ENCODE assay signal across 26 cellular contexts in genomic region chr13:75443356-75443958, GRCh38. TPM values are rescaled to one million over a fixed set of nuclear protein-coding genes. Genes with fewer than 3 reads are reported as not detected.
DNase-seq lines count a peak whose midpoint lies in the region; ATAC-seq, FAIRE-seq and TF ChIP-seq lines count a peak whose summit lies in the region.
"Had no signal": no experiment of that assay in that cellular context is flagged by ENCODE, and none has a peak within 500 bp of the region (broad histone marks: within the 10 kb centered on the region; RNA-seq: fewer than 3 reads in every experiment).

No MANE protein-coding gene starts in this region.

- peak in 2 of 4 donors; percentile 26 to 36 for ATAC-seq in heart left ventricle
- ATAC-seq in Right ventricle myocardium inferior = no peak
- no peak for ATAC-seq in GM19397 (IDR thresholded peaks at IDR 0.05; ENCODE audit: unreplicated experiment)
- ATAC-seq: gastroesophageal sphincter; stimulated activated naive CD8-positive, alpha-beta T cell treated with anti-CD3 and anti-CD28 coated beads, Interleukin-15, amount 100 ng/mL, for 72 hours; T-helper 17 cell had no signal

- H4K91ac ChIP-seq in mesenchymal stem cell (ENCODE audit: low read length) = no peak overlapping the region

- H3K18ac ChIP-seq in mesenchymal stem cell (ENCODE audit: low read depth in 1 of 2, low read length in 2 of 2) = no peak overlapping the region

- intact Hi-C loops in heart left ventricle (cut with DNase I) = loop anchor here in 2 of 10 donors (5.0 kb wide), 2 partner anchors 34 to 36 kb away; no protein-coding TSS in a partner anchor
- intact Hi-C loops in Right ventricle myocardium inferior (cut with DNase I) = loop anchor here (5.0 kb wide), 1 partner anchor 36 kb away; no protein-coding TSS in a partner anchor

- 44 to 57% (median 51%) methylated on average over 8 of the region's 8 CpGs for WGBS in heart left ventricle, 4 donors
- whole genome bisulfite sequencing in mesenchymal stem cell = 78% methylated on average over 6 of the region's 8 CpGs
- WGBS in small intestine, 3 donors = 22 to 60% (median 34%) methylated on average over 8 of the region's 8 CpGs
- WGBS in tibial nerve, 2 donors = 87 to 88% methylated on average over 8 of the region's 8 CpGs

- H2BK12ac ChIP-seq in mesenchymal stem cell (ENCODE audit: low read length in 2 of 2) = no peak overlapping the region

- H3K4me1 ChIP-seq in heart left ventricle = peaks cover 0 to 66% (median 30%) of the 10 kb centered on the region in 12 donors
- H3K4me1 ChIP-seq in mesenchymal stem cell (ENCODE audit: control insufficient read depth, insufficient read depth, low read depth, low read length) = no peaks in the 10 kb centered on the region
- H3K4me1 ChIP-seq in small intestine (ENCODE audit: control insufficient read depth in 2 of 2, insufficient read depth in 1 of 2, low read depth in 1 of 2, low read length in 1 of 2) = peaks cover 0 to 1% of the 10 kb centered on the region in 2 donors
- peaks cover 0 to 30% (median 0%) of the 10 kb centered on the region in 4 donors for H3K4me1 ChIP-seq in tibial nerve
- H3K4me1 ChIP-seq: prostate gland had no signal

- no peak for TF ChIP-seq EP300 in tibial nerve (IDR thresholded peaks at IDR 0.05)

- no peak overlapping the region for H3K14ac ChIP-seq in mesenchymal stem cell (ENCODE audit: low read length in 2 of 2)

- H2BK120ac ChIP-seq in mesenchymal stem cell (ENCODE audit: low read depth, low read length) = no peak overlapping the region

- no peak for TF ChIP-seq POLR2A in heart left ventricle (IDR thresholded peaks at IDR 0.05)
- no peak for TF ChIP-seq POLR2A in tibial nerve (IDR thresholded peaks at IDR 0.05)

- H2BK5ac ChIP-seq in mesenchymal stem cell (ENCODE audit: low read depth, low read length, poor library complexity, severe bottlenecking) = no peak overlapping the region

- H3K79me1 ChIP-seq in mesenchymal stem cell (replicated peaks; ENCODE audit: low read length, poor library complexity, severe bottlenecking) = peaks cover 10% of the 10 kb centered on the region

- H3K27me3 ChIP-seq in heart left ventricle (no peaks in the 10 kb centered on the region), mesenchymal stem cell (ENCODE audit: control insufficient read depth in 1 of 2, insufficient read depth in 1 of 2, low read length in 2 of 2) (no peaks in the 10 kb centered on the region), small intestine (ENCODE audit: control insufficient read depth in 2 of 2, insufficient read depth in 2 of 2, low read length in 2 of 2) (no peaks in the 10 kb centered on the region), tibial nerve (no peaks in the 10 kb centered on the region)
- H3K27me3 ChIP-seq: esophagus squamous epithelium, gastroesophageal sphincter had no signal

- no peak overlapping the region for H3K23ac ChIP-seq in mesenchymal stem cell (ENCODE audit: low read length in 2 of 2)

- no peak overlapping the region for H3K9ac ChIP-seq in mesenchymal stem cell (ENCODE audit: low read length)
- H3K9ac ChIP-seq: SK-N-SH had no signal

- peak overlapping the region; percentile 11 to 87 (median 74) for H3K27ac ChIP-seq in heart left ventricle
- H3K27ac ChIP-seq in mesenchymal stem cell (ENCODE audit: low read length, poor library complexity, severe bottlenecking) = no peak overlapping the region
- H3K27ac ChIP-seq in small intestine (ENCODE audit: low read depth in 1 of 2, low read length in 1 of 2) = no peak overlapping the region
- H3K27ac ChIP-seq in tibial nerve = no peak overlapping the region
- H3K27ac ChIP-seq: esophagus squamous epithelium, gastroesophageal sphincter, prostate gland, RWPE1 had no signal

- peak overlapping the region; percentile 7 for H4K8ac ChIP-seq in mesenchymal stem cell (ENCODE audit: low read length)

- no peak for FAIRE-seq in small intestine (lab: Jason Lieb, UNC)

- H3K9me3 ChIP-seq in heart left ventricle (peaks cover 0 to 7% (median 0%) of the 10 kb centered on the region in 12 donors), mesenchymal stem cell (ENCODE audit: control insufficient read depth, low read length) (no peaks in the 10 kb centered on the region), small intestine (ENCODE audit: control insufficient read depth, low read depth) (no peaks in the 10 kb centered on the region), tibial nerve (no peaks in the 10 kb centered on the region)
- H3K9me3 ChIP-seq: esophagus squamous epithelium, gastroesophageal sphincter, prostate gland, SK-N-SH had no signal

- no peak overlapping the region for H2BK15ac ChIP-seq in mesenchymal stem cell (ENCODE audit: low read depth, poor library complexity, severe bottlenecking)

- H3K36me3 ChIP-seq in heart left ventricle (no peaks in the 10 kb centered on the region), mesenchymal stem cell (ENCODE audit: control insufficient read depth in 1 of 2, insufficient read depth in 2 of 2, low read depth in 1 of 2, low read length in 2 of 2) (no peaks in the 10 kb centered on the region), small intestine (ENCODE audit: control insufficient read depth in 2 of 2, insufficient read depth in 2 of 2, low read length in 2 of 2) (no peaks in the 10 kb centered on the region), tibial nerve (no peaks in the 10 kb centered on the region)
- H3K36me3 ChIP-seq: esophagus squamous epithelium, gastroesophageal sphincter, prostate gland had no signal

- no peak for TF ChIP-seq CTCF in heart left ventricle (IDR thresholded peaks at IDR 0.05)
- no peak for TF ChIP-seq CTCF in tibial nerve (IDR thresholded peaks at IDR 0.05)

- H3K4me3 ChIP-seq in heart left ventricle (peak overlapping the region in 1 of 12 donors; percentile 2), mesenchymal stem cell (ENCODE audit: insufficient read depth in 1 of 2, low read depth in 1 of 2, low read length in 2 of 2) (no peak overlapping the region), small intestine (ENCODE audit: low read depth in 1 of 2, low read length in 2 of 2) (no peak overlapping the region), tibial nerve (no peak overlapping the region)
- H3K4me3 ChIP-seq: esophagus squamous epithelium, gastroesophageal sphincter, prostate gland, smooth muscle cell had no signal

- no peak overlapping the region for H2AFZ ChIP-seq in mesenchymal stem cell (ENCODE audit: low read depth, low read length)

- peak overlapping the region; percentile 14 for H3K4me2 ChIP-seq in mesenchymal stem cell (ENCODE audit: low read length, poor library complexity, severe bottlenecking)
- H3K4me2 ChIP-seq: SK-N-SH, smooth muscle cell had no signal

- no peak overlapping the region for H3K4ac ChIP-seq in mesenchymal stem cell (ENCODE audit: low read depth in 1 of 2, low read length in 2 of 2)

- no peak for DNase-seq in heart left ventricle
- DNase-seq in Right ventricle myocardium inferior (ENCODE audit: missing footprints) = no peak
- peak; percentile 19 for DNase-seq in glomerular visceral epithelial cell (ENCODE audit: extremely low spot score)
- DNase-seq in mesenchymal stem cell = no peak
- DNase-seq in small intestine = peak; percentile 19
- no peak for DNase-seq in tibial nerve (ENCODE audit: low spot score in 2 of 2)
- DNase-seq in HT-29 (ENCODE audit: low spot score) = no peak
- DNase-seq: 8988T; activated CD4-positive, alpha-beta memory T cell treated with anti-CD3 and anti-CD28 coated beads, Interleukin-2, amount 10 ng/mL, durations not matched to agents 7 days and 5 days; activated CD4-positive, alpha-beta T cell treated with anti-CD3 and anti-CD28 coated beads for 1 hour; caudate nucleus; esophagus squamous epithelium; NCI-H1105 treated with DMSO at 0.1 percent for 48 hours; NCI-H2029 treated with DMSO at 0.1 percent for 48 hours; NCI-H345; NCI-H82; SK-N-SH; stimulated activated CD4-positive, alpha-beta T cell treated with anti-CD3 and anti-CD28 coated beads, Interleukin-1b, Interleukin-23, amount 100 ng/mL, for 48 hours; stimulated activated CD8-positive, alpha-beta memory T cell treated with anti-CD3 and anti-CD28 coated beads, Interleukin-4, amount 100 ng/mL, for 48 hours; stimulated activated naive CD8-positive, alpha-beta T cell treated with anti-CD3 and anti-CD28 coated beads, Interleukin-15, amount 100 ng/mL, for 72 hours; T-helper 17 cell had no signal

- H2AK5ac ChIP-seq in mesenchymal stem cell (ENCODE audit: low read length, severe bottlenecking) = no peak overlapping the region

RNA-seq across cellular contexts. Expression of gene TBC1D4, which starts 38.5 kb away (rescaled TPM):
- 100 to 1,000 TPM in 3 of 9 donors, 10 to 100 TPM in 6; 52.9 to 158 (median 85.6) TPM for total RNA-seq in heart left ventricle
- polyA plus RNA-seq in heart left ventricle = 10 to 100 TPM; 26.8 to 31.9 TPM
- total RNA-seq in Right ventricle myocardium inferior = 86.8 TPM
- polyA plus RNA-seq in mesenchymal stem cell (2013, experiment 1 of 2) = 8.0 TPM
- polyA plus RNA-seq in mesenchymal stem cell (2013, experiment 2 of 2) = 6.4 TPM
- polyA plus RNA-seq in small intestine = 1 to 10 TPM; 2.4 to 8.1 (median 4.0) TPM
- 10 to 100 TPM; 17.7 to 45.4 (median 33.4) TPM for total RNA-seq in tibial nerve
- total RNA-seq in HT-29 (2014; rRNA removed; shearing (Covaris generic)) = 29.0 and 29.6 TPM in 2 replicates

Comparison
In these comparisons a context has a peak if more than half of its experiments do, and no peak if none do; other contexts are left out.
1. DNase-seq: peak in glomerular visceral epithelial cell (single experiment) and small intestine (single experiment); none in heart left ventricle (0 of 5), Right ventricle myocardium inferior (single experiment), mesenchymal stem cell (single experiment), tibial nerve (0 of 2) and HT-29 (single experiment).
2. H3K27ac ChIP-seq: peak in heart left ventricle (12 of 12); none in mesenchymal stem cell (single experiment), small intestine (0 of 2) and tibial nerve (0 of 4).